In the genomic region with DNA sequence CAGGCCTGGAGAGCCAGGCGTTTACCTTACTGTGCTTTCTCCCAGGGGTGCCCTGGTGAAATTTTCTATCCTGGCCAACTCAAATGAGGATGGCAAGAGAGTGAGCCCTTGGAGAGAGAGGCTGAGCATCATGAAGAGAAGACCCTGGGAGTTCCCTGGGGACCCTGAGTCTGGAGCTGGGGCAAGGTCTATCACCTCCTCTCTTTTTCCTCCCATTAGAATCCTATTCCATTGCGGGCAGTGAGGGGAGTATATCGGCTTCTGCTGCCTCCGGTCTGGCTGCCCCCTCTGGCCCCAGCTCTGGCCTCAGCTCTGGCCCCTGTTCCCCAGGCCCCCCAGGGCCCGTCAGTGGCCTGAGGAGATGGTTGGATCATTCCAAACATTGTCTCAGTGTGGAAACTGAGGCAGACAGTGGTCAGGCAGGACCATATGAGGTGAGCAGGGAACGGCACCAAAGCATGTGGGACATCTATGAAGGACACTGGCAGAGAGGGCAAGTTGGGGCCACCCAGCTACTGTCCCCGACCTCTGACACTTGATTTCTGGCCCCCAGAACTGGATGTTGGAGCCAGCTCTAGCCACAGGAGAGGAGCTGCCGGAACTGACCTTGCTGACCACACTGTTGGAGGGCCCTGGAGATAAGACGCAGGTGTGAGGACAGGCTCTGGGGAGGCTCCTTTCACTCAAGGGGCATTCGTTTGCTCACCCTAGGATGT, we compare ENCODE assay signal across 22 cellular contexts. TPM values are rescaled to one million over a fixed set of nuclear protein-coding genes. Genes with fewer than 3 reads are reported as not detected.
DNase-seq lines count a peak whose midpoint lies in the region; ATAC-seq and TF ChIP-seq lines count a peak whose summit lies in the region.
"Had no signal": no experiment of that assay in that cellular context is flagged by ENCODE, and none has a peak within 500 bp of the region (broad histone marks: within the 10 kb centered on the region; RNA-seq: fewer than 3 reads in every experiment).

No MANE protein-coding gene starts in this region.

- H2BK20ac ChIP-seq in H9 (ENCODE audit: low read depth, low read length, poor library complexity, severe bottlenecking) = no peak overlapping the region

- no peak overlapping the region for H3T11ph ChIP-seq in H9 (ENCODE audit: low read length)

- no peak overlapping the region for H3K14ac ChIP-seq in H9 (ENCODE audit: insufficient read depth, low read length)

- no peak overlapping the region for H2BK12ac ChIP-seq in H9 (ENCODE audit: insufficient read length, low read depth, low read length)

- H3K79me2 ChIP-seq in H9 (ENCODE audit: insufficient read depth, low read length) = no peaks in the 10 kb centered on the region

- no peak overlapping the region for H4K5ac ChIP-seq in H9 (ENCODE audit: insufficient read length, low read depth, low read length)

- no peak overlapping the region for H3K4ac ChIP-seq in H9 (ENCODE audit: low read depth, low read length)

- no peak overlapping the region for H2BK15ac ChIP-seq in H9 (ENCODE audit: low read depth, low read length)

- H3K4me1 ChIP-seq in H9 (ENCODE audit: insufficient read depth, low read length) = no peaks in the 10 kb centered on the region

- TF ChIP-seq CTCF in H9 (conservative IDR thresholded peaks at IDR 0.05) (no peak), brain (conservative IDR thresholded peaks at IDR 0.05) (no peak), neural crest cell (conservative IDR thresholded peaks at IDR 0.05) (no peak)

- no peak overlapping the region for H4K8ac ChIP-seq in H9 (replicated peaks; ENCODE audit: insufficient read length, low read depth, low read length)

- H4K91ac ChIP-seq in H9 (ENCODE audit: insufficient read length, low read depth, low read length) = no peak overlapping the region

- no peak overlapping the region for H3K9ac ChIP-seq in H9 (ENCODE audit: extremely low read depth, insufficient read length, low read length)

- H3K79me1 ChIP-seq in H9 (ENCODE audit: insufficient read depth, low read depth, low read length, poor library complexity, severe bottlenecking) = no peaks in the 10 kb centered on the region

- ATAC-seq in effector memory CD8-positive, alpha-beta T cell (replicated peaks) = no peak
- ATAC-seq in GM18873 (IDR thresholded peaks at IDR 0.05; ENCODE audit: low FRiP score, unreplicated experiment) = no peak
- ATAC-seq: activated CD4-positive, alpha-beta T cell treated with anti-CD3 and anti-CD28 coated beads for 36 hours; activated naive CD8-positive, alpha-beta T cell treated with anti-CD3 and anti-CD28 coated beads, Interleukin-2, amount 50 U/mL, for 24 hours; foreskin keratinocyte; lower lobe of right lung had no signal

- peaks cover 18% of the 10 kb centered on the region; the same call in 1 of the 2 replicates for H3K27me3 ChIP-seq in H9 (ENCODE audit: insufficient read depth, low read length)

- H2BK5ac ChIP-seq in H9 (ENCODE audit: insufficient read length, low read length) = no peak overlapping the region

- H3K23ac ChIP-seq in H9 (ENCODE audit: insufficient read length, low read depth, low read length) = no peak overlapping the region

- H3K36me3 Mint-ChIP-seq in H9 (ENCODE audit: insufficient read depth in 1 of 3, low read depth in 3 of 3) (peaks cover 9 to 39% (median 24%) of the 10 kb centered on the region in 3 experiments), brain (peaks cover 35% of the 10 kb centered on the region), neural crest cell (ENCODE audit: low read depth) (peaks cover 18% of the 10 kb centered on the region)
- no peaks in the 10 kb centered on the region for H3K36me3 Mint-ChIP-seq in effector memory CD8-positive, alpha-beta T cell (ENCODE audit: insufficient read depth)
- H3K36me3 Mint-ChIP-seq in activated naive CD8-positive, alpha-beta T cell treated with anti-CD3 and anti-CD28 coated beads for 36 hours = no peaks in the 10 kb centered on the region

- H3K9me3 Mint-ChIP-seq in H9 = no peaks in the 10 kb centered on the region
- no peaks in the 10 kb centered on the region for H3K9me3 Mint-ChIP-seq in brain
- H3K9me3 Mint-ChIP-seq in neural crest cell = no peaks in the 10 kb centered on the region
- H3K9me3 Mint-ChIP-seq in effector memory CD8-positive, alpha-beta T cell = no peaks in the 10 kb centered on the region
- no peaks in the 10 kb centered on the region for H3K9me3 Mint-ChIP-seq in activated naive CD8-positive, alpha-beta T cell treated with anti-CD3 and anti-CD28 coated beads for 36 hours
- H3K9me3 Mint-ChIP-seq: activated naive CD8-positive, alpha-beta T cell treated with anti-CD3 and anti-CD28 coated beads, Interleukin-2, amount 50 U/mL, for 24 hours had no signal

- WGBS in H9 (ENCODE audit: extremely low coverage, insufficient read length, low lambda C conversion rate) = no CpG with 5 or more reads among the region's 10 CpGs

- DNase-seq in DMS 273 (lab: John Stamatoyannopoulos, UW; ENCODE audit: unreplicated experiment) (peak; percentile 81), DMS 273 treated with DMSO at 0.1 percent for 48 hours (lab: John Stamatoyannopoulos, UW) (no peak), H9 (no peak), neural crest cell (ENCODE audit: low read depth, low spot score) (no peak)
- DNase-seq in effector memory CD8-positive, alpha-beta T cell = no peak
- DNase-seq in activated naive CD8-positive, alpha-beta T cell treated with anti-CD3 and anti-CD28 coated beads for 36 hours = no peak
- DNase-seq: activated CD4-positive, alpha-beta T cell treated with anti-CD3 and anti-CD28 coated beads for 36 hours; activated naive CD8-positive, alpha-beta T cell treated with anti-CD3 and anti-CD28 coated beads, Interleukin-2, amount 50 U/mL, for 24 hours; central memory CD4-positive, alpha-beta T cell; EL; foreskin keratinocyte; lower lobe of right lung; NCI-H1105; NCI-H2227 treated with DMSO at 0.1 percent for 48 hours; SHP77; stimulated activated CD4-positive, alpha-beta T cell treated with anti-CD3 and anti-CD28 coated beads, Interleukin-4, amount 100 ng/mL, for 1 hour; stimulated activated CD8-positive, alpha-beta memory T cell treated with anti-CD3 and anti-CD28 coated beads, Interleukin-4, amount 100 ng/mL, for 48 hours; trophoblast cell had no signal

- H2AFZ ChIP-seq in H9 (ENCODE audit: low read length) = no peak overlapping the region

- H3K27ac ChIP-seq in H9 (ENCODE audit: insufficient read length, low read depth, low read length) = no peak overlapping the region
- H3K27ac ChIP-seq: 22Rv1, foreskin keratinocyte, lower lobe of right lung had no signal

- no peak overlapping the region for H3K56ac ChIP-seq in H9 (ENCODE audit: insufficient read length, low read depth, low read length)

- H3K4me3 Mint-ChIP-seq in H9 (peak overlapping the region; percentile 75 to 88; a peak in 2 of 5 replicates), brain (peak overlapping the region in 4 of 5 experiments; percentile 82 to 89 (median 86)), neural crest cell (peak overlapping the region; percentile 94)
- H3K4me3 Mint-ChIP-seq in effector memory CD8-positive, alpha-beta T cell = peak overlapping the region in 1 of 2 donors; percentile 38
- no peak overlapping the region for H3K4me3 Mint-ChIP-seq in activated naive CD8-positive, alpha-beta T cell treated with anti-CD3 and anti-CD28 coated beads for 36 hours
- H3K4me3 Mint-ChIP-seq: activated CD4-positive, alpha-beta T cell treated with anti-CD3 and anti-CD28 coated beads for 36 hours had no signal

- H2BK120ac ChIP-seq in H9 (ENCODE audit: low read depth, low read length, poor library complexity, severe bottlenecking) = no peak overlapping the region

- peaks cover 23% of the 10 kb centered on the region for H3K23me2 ChIP-seq in H9 (ENCODE audit: insufficient read length, low read depth, low read length, poor library complexity, severe bottlenecking)

- peaks cover 29 to 33% of the 10 kb centered on the region in 2 experiments for H3K4me1 Mint-ChIP-seq in H9
- peaks cover 26% of the 10 kb centered on the region for H3K4me1 Mint-ChIP-seq in brain
- peaks cover 29% of the 10 kb centered on the region for H3K4me1 Mint-ChIP-seq in neural crest cell
- H3K4me1 Mint-ChIP-seq in effector memory CD8-positive, alpha-beta T cell (ENCODE audit: low read depth in 2 of 2) = peaks cover 4 to 8% of the 10 kb centered on the region in 2 donors
- peaks cover 9% of the 10 kb centered on the region for H3K4me1 Mint-ChIP-seq in activated naive CD8-positive, alpha-beta T cell treated with anti-CD3 and anti-CD28 coated beads for 36 hours

- H3K4me2 ChIP-seq in H9 (ENCODE audit: insufficient read depth, insufficient read length, low read length) = no peak overlapping the region

- H4K20me1 ChIP-seq in H9 (ENCODE audit: control insufficient read depth, insufficient read depth, insufficient read length) = no peaks in the 10 kb centered on the region

- no peak overlapping the region for H3K18ac ChIP-seq in H9 (ENCODE audit: insufficient read length, low read depth, low read length)

- no peak overlapping the region for H2AK5ac ChIP-seq in H9 (ENCODE audit: insufficient read length, low read length)

- H3K27me3 Mint-ChIP-seq in H9 (ENCODE audit: low read depth) = peaks cover 33% of the 10 kb centered on the region
- peaks cover 12% of the 10 kb centered on the region for H3K27me3 Mint-ChIP-seq in brain
- H3K27me3 Mint-ChIP-seq in neural crest cell (ENCODE audit: low read depth) = peaks cover 12% of the 10 kb centered on the region
- peaks cover 24 to 58% of the 10 kb centered on the region in 2 donors for H3K27me3 Mint-ChIP-seq in effector memory CD8-positive, alpha-beta T cell
- H3K27me3 Mint-ChIP-seq in activated naive CD8-positive, alpha-beta T cell treated with anti-CD3 and anti-CD28 coated beads for 36 hours = peaks cover 50% of the 10 kb centered on the region

- H3K27ac Mint-ChIP-seq in H9 = no peak overlapping the region
- H3K27ac Mint-ChIP-seq in brain = peak overlapping the region in 4 of 5 experiments; percentile 65 to 98 (median 93)
- H3K27ac Mint-ChIP-seq in neural crest cell (ENCODE audit: unreplicated experiment) = no peak overlapping the region
- no peak overlapping the region for H3K27ac Mint-ChIP-seq in effector memory CD8-positive, alpha-beta T cell
- no peak overlapping the region for H3K27ac Mint-ChIP-seq in activated naive CD8-positive, alpha-beta T cell treated with anti-CD3 and anti-CD28 coated beads for 36 hours
- H3K27ac Mint-ChIP-seq: activated CD4-positive, alpha-beta T cell treated with anti-CD3 and anti-CD28 coated beads for 36 hours; activated naive CD8-positive, alpha-beta T cell treated with anti-CD3 and anti-CD28 coated beads, Interleukin-2, amount 50 U/mL, for 24 hours; CD14-positive monocyte had no signal

- H3K9me3 ChIP-seq in H9 (ENCODE audit: control insufficient read depth, low read depth, low read length) = no peaks in the 10 kb centered on the region
- H3K9me3 ChIP-seq: lower lobe of right lung had no signal

RNA-seq across cellular contexts. Expression of gene ARHGEF25, which starts 1.6 kb away (rescaled TPM):
- total RNA-seq in H9 (2021) (22.6 and 24.4 TPM in 2 replicates), neural crest cell (41.2 and 43.8 TPM in 2 replicates)
- polyA plus RNA-seq in brain (ENCODE audit: insufficient read depth, low read depth, low replicate concordance) = 47.2 TPM
- total RNA-seq in activated naive CD8-positive, alpha-beta T cell treated with anti-CD3 and anti-CD28 coated beads for 36 hours = 1 to 10 TPM; 1.9 to 2.2 TPM
- polyA plus RNA-seq: CD14-positive monocyte had no signal

RNA-seq across cellular contexts. Expression of gene DTX3, which starts 8.2 kb away (rescaled TPM):
- total RNA-seq in H9 (2021) (65.2 and 67.5 TPM in 2 replicates), neural crest cell (74.7 and 75.6 TPM in 2 replicates)
- polyA plus RNA-seq in brain (ENCODE audit: insufficient read depth, low read depth, low replicate concordance) = 100 TPM
- 10 to 100 TPM; 18.9 to 20.2 TPM for total RNA-seq in activated naive CD8-positive, alpha-beta T cell treated with anti-CD3 and anti-CD28 coated beads for 36 hours

RNA-seq across cellular contexts. Expression of gene B4GALNT1, which starts 20.1 kb away (rescaled TPM):
- total RNA-seq in H9 (2021) (2.3 and 2.6 TPM in 2 replicates), neural crest cell (18.6 and 19.5 TPM in 2 replicates)
- 42.2 TPM for polyA plus RNA-seq in brain (ENCODE audit: insufficient read depth, low read depth, low replicate concordance)
- total RNA-seq in activated naive CD8-positive, alpha-beta T cell treated with anti-CD3 and anti-CD28 coated beads for 36 hours = 1 to 10 TPM; 1.5 TPM
- polyA plus RNA-seq: CD14-positive monocyte had no signal

RNA-seq across cellular contexts. Expression of gene PIP4K2C, which starts 21.9 kb away (rescaled TPM):
- total RNA-seq in H9 (2021) = 37.1 and 40.7 TPM in 2 replicates
- 43.7 TPM for polyA plus RNA-seq in brain (ENCODE audit: insufficient read depth, low read depth, low replicate concordance)
- 15.9 and 17.3 TPM in 2 replicates for total RNA-seq in neural crest cell
- 10 to 100 TPM; 17.1 to 18.5 TPM for total RNA-seq in activated naive CD8-positive, alpha-beta T cell treated with anti-CD3 and anti-CD28 coated beads for 36 hours

Comparison
In these comparisons a context has a peak if more than half of its experiments do, and no peak if none do; other contexts are left out.
1. H3K27ac Mint-ChIP-seq: peak in brain (4 of 5); none in H9 (0 of 3), neural crest cell (single experiment), effector memory CD8-positive, alpha-beta T cell (0 of 2) and activated naive CD8-positive, alpha-beta T cell treated with anti-CD3 and anti-CD28 coated beads for 36 hours (single experiment).